ENCODE assay signal across 17 cellular contexts in genomic region chr9:126599047-126599650, GRCh38. TPM values are rescaled to one million over a fixed set of nuclear protein-coding genes. Genes with fewer than 3 reads are reported as not detected.
DNase-seq lines count a peak whose midpoint lies in the region; ATAC-seq and TF ChIP-seq lines count a peak whose summit lies in the region.
"Had no signal": no experiment of that assay in that cellular context is flagged by ENCODE, and none has a peak within 500 bp of the region (broad histone marks: within the 10 kb centered on the region; RNA-seq: fewer than 3 reads in every experiment).

No MANE protein-coding gene starts in this region.

- H3K79me2 ChIP-seq in PC-3 (ENCODE audit: low read length): no peaks in the 10 kb centered on the region

- H3K27ac Mint-ChIP-seq in osteocyte (ENCODE audit: unreplicated experiment): no peak overlapping the region
- H3K27ac Mint-ChIP-seq: activated CD4-positive, alpha-beta T cell treated with anti-CD3 and anti-CD28 coated beads, Interleukin-2, amount 10 ng/mL, durations not matched to agents 24 days and 14 days; activated naive CD4-positive, alpha-beta T cell treated with anti-CD3 and anti-CD28 coated beads for 36 hours had no signal

- no peaks in the 10 kb centered on the region for H4K20me1 ChIP-seq in PC-3 (ENCODE audit: low read length)

- H3K27me3 ChIP-seq in PC-3 (ENCODE audit: low read length): peaks cover 5% of the 10 kb centered on the region; the same call in 1 of the 2 replicates

- peaks cover 2% of the 10 kb centered on the region for H3K4me1 Mint-ChIP-seq in osteocyte (ENCODE audit: unreplicated experiment)
- H3K4me1 Mint-ChIP-seq: activated CD4-positive, alpha-beta T cell treated with anti-CD3 and anti-CD28 coated beads, Interleukin-2, amount 10 ng/mL, durations not matched to agents 24 days and 14 days had no signal

- peak; percentile 27; the same call in 1 of the 2 replicates for TF ChIP-seq CTCF in PC-3 (conservative IDR thresholded peaks at IDR 0.05; ENCODE audit: low read depth, low read length)
- TF ChIP-seq CTCF in epithelial cell of esophagus (IDR thresholded peaks at IDR 0.05; ENCODE audit: insufficient read depth, low read depth, low read length, missing control alignments): peak; percentile 33
- peak; percentile 35 for TF ChIP-seq CTCF in osteocyte (IDR thresholded peaks at IDR 0.05)

- no peaks in the 10 kb centered on the region for H3K36me3 Mint-ChIP-seq in osteocyte (ENCODE audit: unreplicated experiment)
- H3K36me3 Mint-ChIP-seq: CD14-positive monocyte had no signal

- peak; percentile 45 for DNase-seq in ELF-1 (ENCODE audit: low read depth, low spot score)
- no peak for DNase-seq in PC-3
- no peak for DNase-seq in epithelial cell of esophagus (ENCODE audit: low read depth)
- DNase-seq in osteocyte (ENCODE audit: extremely low spot score, unreplicated experiment): no peak
- DNase-seq in activated T-cell treated with anti-CD3 and anti-CD28 coated beads, Interleukin-2, amount 50 U/mL, for 48 hours: no peak
- DNase-seq in NCI-H446 treated with DMSO at 0.1 percent for 48 hours (lab: John Stamatoyannopoulos, UW): no peak
- DNase-seq in HK-2 (ENCODE audit: unreplicated experiment): no peak
- DNase-seq: activated CD4-positive, alpha-beta T cell treated with anti-CD3 and anti-CD28 coated beads, Interleukin-2, amount 10 ng/mL, durations not matched to agents 24 days and 14 days; activated naive CD4-positive, alpha-beta T cell treated with anti-CD3 and anti-CD28 coated beads for 36 hours; DMS79 treated with DMSO at 0.1 percent for 48 hours; esophagus squamous epithelium; kidney glomerular epithelial cell; NCI-H524; stimulated activated CD4-positive, alpha-beta T cell treated with anti-CD3 and anti-CD28 coated beads, Interleukin-2, amount 100 ng/mL, for 48 hours had no signal

- H3K36me3 ChIP-seq in PC-3 (ENCODE audit: low read depth, low read length): no peaks in the 10 kb centered on the region
- H3K36me3 ChIP-seq: esophagus squamous epithelium, thoracic aorta had no signal

- CTCF ChIA-PET in PC-3 (lab: Charles Lee): no interaction called here

- BruUV-seq in PC-3 (replicated peaks; lab: Mats Ljungman, UMichigan): no TSS peak

- no peaks in the 10 kb centered on the region for H3F3A ChIP-seq in PC-3 (ENCODE audit: low read length, unreplicated experiment)

- H3K9me2 ChIP-seq in PC-3 (replicated peaks; ENCODE audit: low read length): no peaks in the 10 kb centered on the region

- H3K4me3 Mint-ChIP-seq in osteocyte (ENCODE audit: unreplicated experiment): no peak overlapping the region
- H3K4me3 Mint-ChIP-seq: activated CD4-positive, alpha-beta T cell treated with anti-CD3 and anti-CD28 coated beads, Interleukin-2, amount 10 ng/mL, durations not matched to agents 24 days and 14 days; activated naive CD4-positive, alpha-beta T cell treated with anti-CD3 and anti-CD28 coated beads for 36 hours had no signal

- no peak overlapping the region for H3K27ac ChIP-seq in PC-3 (ENCODE audit: low read length)
- H3K27ac ChIP-seq: esophagus squamous epithelium, thoracic aorta had no signal

- no peak for ATAC-seq in PC-3

- no peak overlapping the region for H3K4me2 ChIP-seq in PC-3 (ENCODE audit: low read length)

- H3K9me3 ChIP-seq in PC-3 (ENCODE audit: low read length): no peaks in the 10 kb centered on the region
- H3K9me3 ChIP-seq: esophagus squamous epithelium, thoracic aorta had no signal

- H3K27me3 Mint-ChIP-seq in osteocyte (ENCODE audit: unreplicated experiment): peaks cover 70% of the 10 kb centered on the region

- no peaks in the 10 kb centered on the region for H3K9me3 Mint-ChIP-seq in osteocyte (ENCODE audit: unreplicated experiment)
- H3K9me3 Mint-ChIP-seq: activated CD4-positive, alpha-beta T cell treated with anti-CD3 and anti-CD28 coated beads, Interleukin-2, amount 10 ng/mL, durations not matched to agents 24 days and 14 days; activated naive CD4-positive, alpha-beta T cell treated with anti-CD3 and anti-CD28 coated beads for 36 hours had no signal

- no peaks in the 10 kb centered on the region for H3K4me1 ChIP-seq in PC-3 (ENCODE audit: insufficient read depth, low read length)
- H3K4me1 ChIP-seq: esophagus squamous epithelium had no signal

- intact Hi-C loops in PC-3 (cut with micrococcal nuclease): no loop called here

- POLR2A ChIA-PET in PC-3 (lab: Charles Lee; ENCODE audit: unreplicated experiment): no interaction called here

- H3K9ac ChIP-seq in PC-3 (ENCODE audit: low read length): no peak overlapping the region

- no peak overlapping the region for H2AFZ ChIP-seq in PC-3 (ENCODE audit: low read length)

- no peak overlapping the region for H3K4me3 ChIP-seq in PC-3 (ENCODE audit: low read length)
- no peak overlapping the region for H3K4me3 ChIP-seq in epithelial cell of esophagus (ENCODE audit: low read length)
- H3K4me3 ChIP-seq: esophagus squamous epithelium, thoracic aorta had no signal

RNA-seq across cellular contexts. Expression of gene LMX1B, which starts 14.6 kb away (rescaled TPM):
- total RNA-seq in PC-3 (2014; rRNA removed) (0.55 and 1.2 TPM in 2 replicates), osteocyte (0.18 and 0.27 TPM in 2 replicates)
- total RNA-seq: activated CD4-positive, alpha-beta T cell treated with anti-CD3 and anti-CD28 coated beads, Interleukin-2, amount 10 ng/mL, durations not matched to agents 24 days and 14 days; activated naive CD4-positive, alpha-beta T cell treated with anti-CD3 and anti-CD28 coated beads for 36 hours; OCI-LY7; thoracic aorta had no signal
